ENCODE assay signal across 25 cellular contexts in the genomic region with DNA sequence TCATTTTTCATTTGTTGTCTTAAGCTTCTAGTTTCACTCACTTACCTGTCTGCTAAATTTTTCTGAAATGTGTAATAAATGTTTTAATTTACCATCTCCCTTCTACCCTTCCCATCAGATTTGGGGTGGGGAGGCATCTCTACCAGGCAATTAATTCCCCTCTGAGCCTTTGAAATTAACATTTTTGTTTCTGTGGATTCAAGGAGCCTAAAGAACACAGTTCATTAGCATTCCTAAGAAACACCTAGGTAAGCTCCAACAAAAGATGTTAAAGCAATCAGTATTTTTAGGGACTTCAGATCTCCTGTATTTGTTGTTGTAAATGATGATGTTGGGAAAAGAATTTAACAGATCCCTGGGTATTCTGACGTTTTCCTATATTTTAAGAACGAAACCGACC.
"Had no signal": no experiment of that assay in that cellular context is flagged by ENCODE, and none has a peak within 500 bp of the region (broad histone marks: within the 10 kb centered on the region; RNA-seq: fewer than 3 reads in every experiment).

No MANE protein-coding gene starts in this region.

- H3K9me3 Mint-ChIP-seq: activated CD4-positive, alpha-beta T cell treated with anti-CD3 and anti-CD28 coated beads, Interleukin-2, amount 10 ng/mL, durations not matched to agents 7 days and 5 days; stimulated activated naive CD8-positive, alpha-beta T cell treated with anti-CD3 and anti-CD28 coated beads, Interleukin-15, amount 100 ng/mL, for 72 hours; T-cell had no signal

- H3K4me3 ChIP-seq: colonic mucosa, lower lobe of right lung, right lobe of liver, suprapubic skin, transverse colon, vagina had no signal

- ATAC-seq: activated CD4-positive, CD25-positive, alpha-beta regulatory T cell treated with anti-CD3 and anti-CD28 coated beads, Interleukin-2, amount 50 U/mL, for 24 hours; activated CD8-positive, alpha-beta T cell treated with anti-CD3 and anti-CD28 coated beads, Interleukin-2, amount 10 ng/mL, durations not matched to agents 7 days and 5 days; left colon; lower lobe of right lung; right lobe of liver; stimulated activated naive CD8-positive, alpha-beta T cell treated with anti-CD3 and anti-CD28 coated beads, Interleukin-15, amount 100 ng/mL, for 72 hours; T-cell had no signal

- H3K9me3 ChIP-seq: colonic mucosa, lower lobe of right lung, right lobe of liver, suprapubic skin, transverse colon, vagina had no signal

- H3K27ac Mint-ChIP-seq: activated CD4-positive, alpha-beta T cell treated with anti-CD3 and anti-CD28 coated beads, Interleukin-2, amount 10 ng/mL, durations not matched to agents 7 days and 5 days; activated CD8-positive, alpha-beta T cell treated with anti-CD3 and anti-CD28 coated beads, Interleukin-2, amount 10 ng/mL, durations not matched to agents 7 days and 5 days; stimulated activated naive CD8-positive, alpha-beta T cell treated with anti-CD3 and anti-CD28 coated beads, Interleukin-15, amount 100 ng/mL, for 72 hours had no signal

- H3K4me3 Mint-ChIP-seq: activated CD4-positive, alpha-beta T cell treated with anti-CD3 and anti-CD28 coated beads, Interleukin-2, amount 10 ng/mL, durations not matched to agents 7 days and 5 days; activated CD8-positive, alpha-beta T cell treated with anti-CD3 and anti-CD28 coated beads, Interleukin-2, amount 10 ng/mL, durations not matched to agents 7 days and 5 days; stimulated activated naive CD8-positive, alpha-beta T cell treated with anti-CD3 and anti-CD28 coated beads, Interleukin-15, amount 100 ng/mL, for 72 hours had no signal

- H3K27ac ChIP-seq: brain microvascular endothelial cell, colonic mucosa, lower lobe of right lung, right lobe of liver, suprapubic skin, transverse colon, vagina had no signal

- H3K27me3 ChIP-seq: brain microvascular endothelial cell, colonic mucosa, right lobe of liver, suprapubic skin, transverse colon, vagina had no signal

- DNase-seq: activated CD4-positive, alpha-beta T cell treated with anti-CD3 and anti-CD28 coated beads, Interleukin-2, amount 10 ng/mL, durations not matched to agents 7 days and 5 days; activated CD8-positive, alpha-beta memory T cell treated with anti-CD3 and anti-CD28 coated beads, Interleukin-2, amount 50 U/mL, for 4 hours; activated CD8-positive, alpha-beta T cell treated with anti-CD3 and anti-CD28 coated beads, Interleukin-2, amount 10 ng/mL, durations not matched to agents 7 days and 5 days; activated gamma-delta T cell treated with Interleukin-2 at 50 U/mL for 16 hours; activated T-cell treated with anti-CD3 and anti-CD28 coated beads, Interleukin-2, amount 50 U/mL, for 48 hours; anterior cingulate cortex; brain microvascular endothelial cell; central memory CD4-positive, alpha-beta T cell; colonic mucosa; foreskin melanocyte; hypothalamus; islet precursor cell; left colon; lower lobe of right lung; right lobe of liver; small intestine; stimulated activated CD4-positive, alpha-beta T cell treated with anti-CD3 and anti-CD28 coated beads, Interleukin-15, amount 100 ng/mL, for 24 hours; stimulated activated CD4-positive, alpha-beta T cell treated with anti-CD3 and anti-CD28 coated beads, Interleukin-2, amount 100 ng/mL, for 48 hours; stimulated activated naive CD8-positive, alpha-beta T cell treated with anti-CD3 and anti-CD28 coated beads, Interleukin-15, amount 100 ng/mL, for 72 hours; T-cell; T1000; transverse colon had no signal

- H3K27me3 Mint-ChIP-seq: activated CD4-positive, alpha-beta T cell treated with anti-CD3 and anti-CD28 coated beads, Interleukin-2, amount 10 ng/mL, durations not matched to agents 7 days and 5 days; stimulated activated naive CD8-positive, alpha-beta T cell treated with anti-CD3 and anti-CD28 coated beads, Interleukin-15, amount 100 ng/mL, for 72 hours; T-cell had no signal

- H3K36me3 ChIP-seq: brain microvascular endothelial cell, colonic mucosa, lower lobe of right lung, right lobe of liver, suprapubic skin, transverse colon, vagina had no signal
